14 cellular contexts compared by ENCODE assay signal in genomic region chr4:153747406-153747805, GRCh38. TPM values are rescaled to one million over a fixed set of nuclear protein-coding genes. Genes with fewer than 3 reads are reported as not detected.
"Had no signal": no experiment of that assay in that cellular context is flagged by ENCODE, and none has a peak within 500 bp of the region (broad histone marks: within the 10 kb centered on the region; RNA-seq: fewer than 3 reads in every experiment).

No MANE protein-coding gene starts in this region.

- H3K9me3 ChIP-seq: gastroesophageal sphincter, heart right ventricle, sigmoid colon, spleen, stomach, thoracic aorta, upper lobe of right lung had no signal

- H3K27ac ChIP-seq: gastroesophageal sphincter, sigmoid colon, stomach, upper lobe of right lung, VCaP had no signal

- DNase-seq: activated CD4-positive, alpha-beta memory T cell treated with anti-CD3 and anti-CD28 coated beads for 36 hours; activated effector memory CD4-positive, alpha-beta T cell treated with Interleukin-2 at 50 U/mL for 16 hours; activated naive CD4-positive, alpha-beta T cell treated with anti-CD3 and anti-CD28 coated beads, Interleukin-2, amount 50 U/mL, for 16 hours; activated T-cell treated with anti-CD3 and anti-CD28 coated beads, Interleukin-2, amount 50 U/mL, for 24 hours; erythroblast; heart right ventricle; sigmoid colon; spleen; stomach; upper lobe of right lung had no signal

- H3K4me1 Mint-ChIP-seq: nephron had no signal

- ATAC-seq: gastroesophageal sphincter, upper lobe of right lung had no signal

- H3K27me3 Mint-ChIP-seq: activated CD4-positive, alpha-beta memory T cell treated with anti-CD3 and anti-CD28 coated beads for 36 hours; activated T-cell treated with anti-CD3 and anti-CD28 coated beads, Interleukin-2, amount 50 U/mL, for 24 hours had no signal

- H3K4me3 Mint-ChIP-seq: activated CD4-positive, alpha-beta memory T cell treated with anti-CD3 and anti-CD28 coated beads for 36 hours; activated T-cell treated with anti-CD3 and anti-CD28 coated beads, Interleukin-2, amount 50 U/mL, for 24 hours; nephron had no signal

- H3K9me3 Mint-ChIP-seq: activated CD4-positive, alpha-beta memory T cell treated with anti-CD3 and anti-CD28 coated beads for 36 hours; activated T-cell treated with anti-CD3 and anti-CD28 coated beads, Interleukin-2, amount 50 U/mL, for 24 hours; nephron had no signal

- H3K36me3 Mint-ChIP-seq: activated CD4-positive, alpha-beta memory T cell treated with anti-CD3 and anti-CD28 coated beads for 36 hours had no signal

- H3K36me3 ChIP-seq: gastroesophageal sphincter, heart right ventricle, sigmoid colon, spleen, stomach, thoracic aorta, upper lobe of right lung had no signal

- H3K27me3 ChIP-seq: gastroesophageal sphincter, heart right ventricle, sigmoid colon, spleen, upper lobe of right lung had no signal

- H3K4me1 ChIP-seq: gastroesophageal sphincter, stomach, upper lobe of right lung had no signal

- H3K4me3 ChIP-seq: gastroesophageal sphincter, heart right ventricle, sigmoid colon, spleen, stomach, thoracic aorta, upper lobe of right lung had no signal

- H3K27ac Mint-ChIP-seq: activated CD4-positive, alpha-beta memory T cell treated with anti-CD3 and anti-CD28 coated beads for 36 hours; activated T-cell treated with anti-CD3 and anti-CD28 coated beads, Interleukin-2, amount 50 U/mL, for 24 hours; nephron had no signal

RNA-seq across cellular contexts. Expression of gene RNF175, which starts 12.4 kb away (rescaled TPM):
- polyA plus RNA-seq: stomach had no signal
